1 cellular context compared by ENCODE assay signal in the genomic region with DNA sequence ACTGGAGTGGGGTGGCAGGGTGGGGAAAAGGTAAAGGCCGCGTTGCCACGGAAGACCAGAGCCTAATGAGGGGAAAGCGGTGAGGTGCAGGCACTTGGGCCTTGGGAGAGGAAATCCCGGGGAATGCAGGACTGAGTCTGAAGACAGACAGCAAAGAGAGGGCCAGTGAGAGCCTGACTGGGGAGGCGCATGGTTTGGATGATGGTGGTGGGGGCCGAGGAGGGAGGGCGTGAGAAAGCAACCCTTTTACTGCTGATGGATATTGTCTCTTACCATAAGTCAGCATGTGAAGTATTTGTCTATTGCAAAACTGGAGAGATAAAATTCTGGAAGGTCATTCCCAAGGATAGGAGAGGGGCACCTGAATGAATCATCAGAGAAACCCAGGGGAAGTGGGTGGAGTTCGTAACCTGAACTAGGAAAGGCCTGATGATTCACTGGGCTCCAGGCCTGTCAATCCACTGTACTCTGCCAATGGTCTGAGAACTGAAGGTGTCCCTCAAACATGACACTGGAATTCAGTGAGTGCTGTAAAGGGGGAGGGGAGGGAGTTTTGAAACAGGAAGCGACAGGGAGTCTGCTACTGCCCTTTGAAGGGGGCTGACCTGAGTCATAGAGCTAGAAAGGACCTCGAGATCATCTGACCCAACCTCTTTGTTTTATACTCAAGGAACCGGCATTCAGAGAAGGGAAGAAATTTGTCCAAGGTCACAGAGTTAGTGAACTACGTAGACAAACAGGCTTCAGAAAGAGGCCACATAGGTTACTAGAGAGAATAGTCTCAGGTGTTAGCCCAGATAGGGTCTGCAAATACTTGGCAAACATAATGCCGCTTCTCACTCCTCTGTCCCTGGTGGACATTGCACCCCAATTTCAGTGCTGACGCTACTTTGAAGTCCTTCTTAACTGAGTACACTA.
TF ChIP-seq lines count a peak whose summit lies in the region.

No MANE protein-coding gene starts in this region.

TF ChIP-seq in SK-N-SH treated with all-trans-retinoic acid at 6 μM for 48 hours, 23 proteins besides CTCF, POLR2A, EP300 and RAD21 (continued from another document):
- TF ChIP-seq, protein P1, sequence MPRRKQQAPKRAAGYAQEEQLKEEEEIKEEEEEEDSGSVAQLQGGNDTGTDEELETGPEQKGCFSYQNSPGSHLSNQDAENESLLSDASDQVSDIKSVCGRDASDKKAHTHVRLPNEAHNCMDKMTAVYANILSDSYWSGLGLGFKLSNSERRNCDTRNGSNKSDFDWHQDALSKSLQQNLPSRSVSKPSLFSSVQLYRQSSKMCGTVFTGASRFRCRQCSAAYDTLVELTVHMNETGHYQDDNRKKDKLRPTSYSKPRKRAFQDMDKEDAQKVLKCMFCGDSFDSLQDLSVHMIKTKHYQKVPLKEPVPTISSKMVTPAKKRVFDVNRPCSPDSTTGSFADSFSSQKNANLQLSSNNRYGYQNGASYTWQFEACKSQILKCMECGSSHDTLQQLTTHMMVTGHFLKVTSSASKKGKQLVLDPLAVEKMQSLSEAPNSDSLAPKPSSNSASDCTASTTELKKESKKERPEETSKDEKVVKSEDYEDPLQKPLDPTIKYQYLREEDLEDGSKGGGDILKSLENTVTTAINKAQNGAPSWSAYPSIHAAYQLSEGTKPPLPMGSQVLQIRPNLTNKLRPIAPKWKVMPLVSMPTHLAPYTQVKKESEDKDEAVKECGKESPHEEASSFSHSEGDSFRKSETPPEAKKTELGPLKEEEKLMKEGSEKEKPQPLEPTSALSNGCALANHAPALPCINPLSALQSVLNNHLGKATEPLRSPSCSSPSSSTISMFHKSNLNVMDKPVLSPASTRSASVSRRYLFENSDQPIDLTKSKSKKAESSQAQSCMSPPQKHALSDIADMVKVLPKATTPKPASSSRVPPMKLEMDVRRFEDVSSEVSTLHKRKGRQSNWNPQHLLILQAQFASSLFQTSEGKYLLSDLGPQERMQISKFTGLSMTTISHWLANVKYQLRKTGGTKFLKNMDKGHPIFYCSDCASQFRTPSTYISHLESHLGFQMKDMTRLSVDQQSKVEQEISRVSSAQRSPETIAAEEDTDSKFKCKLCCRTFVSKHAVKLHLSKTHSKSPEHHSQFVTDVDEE (CRISPR knock-in tag; IDR thresholded peaks at IDR 0.05) = no peak
- TF ChIP-seq, protein P2, sequence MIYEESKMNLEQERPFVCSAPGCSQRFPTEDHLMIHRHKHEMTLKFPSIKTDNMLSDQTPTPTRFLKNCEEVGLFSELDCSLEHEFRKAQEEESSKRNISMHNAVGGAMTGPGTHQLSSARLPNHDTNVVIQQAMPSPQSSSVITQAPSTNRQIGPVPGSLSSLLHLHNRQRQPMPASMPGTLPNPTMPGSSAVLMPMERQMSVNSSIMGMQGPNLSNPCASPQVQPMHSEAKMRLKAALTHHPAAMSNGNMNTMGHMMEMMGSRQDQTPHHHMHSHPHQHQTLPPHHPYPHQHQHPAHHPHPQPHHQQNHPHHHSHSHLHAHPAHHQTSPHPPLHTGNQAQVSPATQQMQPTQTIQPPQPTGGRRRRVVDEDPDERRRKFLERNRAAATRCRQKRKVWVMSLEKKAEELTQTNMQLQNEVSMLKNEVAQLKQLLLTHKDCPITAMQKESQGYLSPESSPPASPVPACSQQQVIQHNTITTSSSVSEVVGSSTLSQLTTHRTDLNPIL (CRISPR knock-in tag; IDR thresholded peaks at IDR 0.05; ENCODE audit: low read depth) = no peak
